Comparison of ENCODE assay signal across 8 cellular contexts in genomic region chr1:169890761-169891538, GRCh38. TPM values are rescaled to one million over a fixed set of nuclear protein-coding genes. Genes with fewer than 3 reads are reported as not detected.
DNase-seq lines count a peak whose midpoint lies in the region; ATAC-seq, FAIRE-seq and TF ChIP-seq lines count a peak whose summit lies in the region.

No MANE protein-coding gene starts in this region.

- H3K27me3 ChIP-seq in colonic mucosa, result no peaks in the 10 kb centered on the region

- H3K36me3 ChIP-seq in colonic mucosa, result peaks cover 6% of the 10 kb centered on the region

- no peak for ATAC-seq in HG03108 (IDR thresholded peaks at IDR 0.05; ENCODE audit: unreplicated experiment)

- no peak overlapping the region for H3K4me3 ChIP-seq in colonic mucosa

- peak; percentile 15 for DNase-seq in activated T-cell treated with anti-CD3 and anti-CD28 coated beads for 1 hour (ENCODE audit: low read depth)
- no peak for DNase-seq in activated T-cell treated with anti-CD3 and anti-CD28 coated beads, Interleukin-2, amount 50 U/mL, for 1 hour
- DNase-seq in RCC 7860 (ENCODE audit: low spot score), result peak; percentile 26
- DNase-seq in colonic mucosa, result peak; percentile 75
- DNase-seq in stimulated activated CD4-positive, alpha-beta T cell treated with anti-CD3 and anti-CD28 coated beads, Interleukin-15, amount 100 ng/mL, for 48 hours (ENCODE audit: low read depth in 2 of 2), result peak; percentile 8 to 16
- no peak for DNase-seq in putamen (ENCODE audit: low spot score)
- no peak for DNase-seq in NCI-H1694 (lab: John Stamatoyannopoulos, UW)

- H3K9me3 ChIP-seq in colonic mucosa, result no peaks in the 10 kb centered on the region

- intact Hi-C loops in colonic mucosa (cut with DNase I), result no loop called here

- FAIRE-seq in RCC 7860 (lab: Jason Lieb, UNC), result no peak

- no peaks in the 10 kb centered on the region for H3K4me1 ChIP-seq in colonic mucosa

- H3K9ac ChIP-seq in colonic mucosa (ENCODE audit: low read depth in 2 of 2, low read length in 2 of 2), result peak overlapping the region in 1 of 2 donors; percentile 21

- no peak for TF ChIP-seq CTCF in colonic mucosa (IDR thresholded peaks at IDR 0.05)

- peak overlapping the region; percentile 94 for H3K27ac ChIP-seq in colonic mucosa

RNA-seq across cellular contexts. Expression of gene SCYL3, which starts 2.7 kb away (rescaled TPM):
- 10 to 100 TPM; 11.6 to 15.8 TPM for total RNA-seq in colonic mucosa

Comparison
In these comparisons a context has a peak if more than half of its experiments do, and no peak if none do; other contexts are left out.
1. DNase-seq: peak in activated T-cell treated with anti-CD3 and anti-CD28 coated beads for 1 hour (single experiment), RCC 7860 (single experiment), colonic mucosa (single experiment) and stimulated activated CD4-positive, alpha-beta T cell treated with anti-CD3 and anti-CD28 coated beads, Interleukin-15, amount 100 ng/mL, for 48 hours (2 of 2); none in activated T-cell treated with anti-CD3 and anti-CD28 coated beads, Interleukin-2, amount 50 U/mL, for 1 hour (single experiment), putamen (single experiment) and NCI-H1694 (single experiment).